In the genomic region with DNA sequence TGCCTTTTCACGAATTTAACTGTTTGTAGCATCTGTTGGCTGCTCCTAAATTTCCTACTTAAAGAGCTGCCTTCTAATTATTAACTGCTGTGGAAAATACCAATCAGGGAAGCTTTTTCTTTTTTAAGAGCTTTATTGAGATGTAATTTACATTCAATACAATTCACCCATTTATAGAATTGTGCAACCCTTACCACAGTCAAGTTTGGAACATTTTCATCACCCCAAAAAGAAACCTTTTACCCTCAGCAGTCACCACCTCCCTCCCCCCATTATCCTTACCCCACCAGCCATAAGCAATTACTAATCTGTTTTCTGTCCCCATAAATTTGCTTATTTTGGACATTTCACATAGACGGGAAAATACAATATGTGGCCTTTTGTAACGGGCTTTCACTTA, we compare ENCODE assay signal across 8 cellular contexts. TPM values are rescaled to one million over a fixed set of nuclear protein-coding genes. Genes with fewer than 3 reads are reported as not detected.
DNase-seq lines count a peak whose midpoint lies in the region; ATAC-seq and TF ChIP-seq lines count a peak whose summit lies in the region.

No MANE protein-coding gene starts in this region.

- H3K4me1 ChIP-seq in Peyer's patch: peaks cover 0 to 34% (median 4%) of the 10 kb centered on the region in 4 donors
- H3K4me1 ChIP-seq in esophagus (ENCODE audit: control insufficient read depth in 2 of 2, insufficient read depth in 2 of 2, low read length in 1 of 2): peaks cover 0 to 3% of the 10 kb centered on the region in 2 donors
- no peaks in the 10 kb centered on the region for H3K4me1 ChIP-seq in prostate gland (replicated peaks)

- H3K36me3 ChIP-seq in GM06990 (ENCODE audit: control insufficient read depth, insufficient read depth, low read length): no peaks in the 10 kb centered on the region
- peaks cover 0 to 6% (median 0%) of the 10 kb centered on the region in 3 donors for H3K36me3 ChIP-seq in Peyer's patch
- H3K36me3 ChIP-seq in esophagus (ENCODE audit: control insufficient read depth in 2 of 2, insufficient read depth in 2 of 2, low read length in 1 of 2): no peaks in the 10 kb centered on the region
- H3K36me3 ChIP-seq in prostate gland: no peaks in the 10 kb centered on the region

- no peaks in the 10 kb centered on the region for H3K9me3 ChIP-seq in Peyer's patch
- H3K9me3 ChIP-seq in esophagus (ENCODE audit: control insufficient read depth in 2 of 2, insufficient read depth in 1 of 2, low read depth in 1 of 2, low read length in 1 of 2): no peaks in the 10 kb centered on the region
- H3K9me3 ChIP-seq in prostate gland: no peaks in the 10 kb centered on the region

- H3K27me3 ChIP-seq in GM06990 (replicated peaks; ENCODE audit: control insufficient read depth, insufficient read depth, low read length) (no peaks in the 10 kb centered on the region), Peyer's patch (no peaks in the 10 kb centered on the region), esophagus (ENCODE audit: control insufficient read depth in 1 of 2, insufficient read depth in 2 of 2, low read length in 2 of 2) (no peaks in the 10 kb centered on the region), prostate gland (replicated peaks; ENCODE audit: insufficient read depth) (no peaks in the 10 kb centered on the region)

- no peak for TF ChIP-seq POLR2A in Peyer's patch (IDR thresholded peaks at IDR 0.05)
- no peak for TF ChIP-seq POLR2A in prostate gland (IDR thresholded peaks at IDR 0.05)

- no peak for ATAC-seq in omental fat pad (ENCODE audit: low FRiP score)

- DNase-seq in GM06990 (ENCODE audit: extremely low read depth, insufficient read length): no peak
- no peak for DNase-seq in Peyer's patch
- no peak for DNase-seq in prostate gland (ENCODE audit: low spot score)
- no peak for DNase-seq in DMS79 (lab: John Stamatoyannopoulos, UW)
- no peak for DNase-seq in head of caudate nucleus
- no peak for DNase-seq in middle frontal gyrus (ENCODE audit: extremely low spot score, low spot score)
- no peak for DNase-seq in omental fat pad (ENCODE audit: low spot score)

- TF ChIP-seq CTCF in GM06990 (IDR thresholded peaks at IDR 0.05; ENCODE audit: insufficient read depth, low read length, poor library complexity, severe bottlenecking) (no peak), Peyer's patch (IDR thresholded peaks at IDR 0.05) (no peak), prostate gland (IDR thresholded peaks at IDR 0.05) (no peak), omental fat pad (IDR thresholded peaks at IDR 0.05) (no peak)

- H3K27ac ChIP-seq in Peyer's patch: peak overlapping the region; percentile 92 to 98 (median 96)
- peak overlapping the region; percentile 98 to 100 for H3K27ac ChIP-seq in esophagus (ENCODE audit: low read depth in 2 of 2, low read length in 1 of 2)
- H3K27ac ChIP-seq in prostate gland: peak overlapping the region; percentile 98 to 99

- WGBS in esophagus, 2 donors: 15% methylated on average over 3 of the region's 3 CpGs
- WGBS in prostate gland: 8% methylated on average over 3 of the region's 3 CpGs

- intact Hi-C loops in prostate gland (cut with DNase I) (loop anchor here (2.0 to 10.0 kb wide), 3 partner anchors 69 to 632 kb away; a partner anchor contains a TSS), head of caudate nucleus (cut with DNase I) (loop anchor here (5.0 kb wide), 2 partner anchors 74 to 154 kb away; a partner anchor contains a TSS)

- H3K4me3 ChIP-seq in GM06990 (replicated peaks; ENCODE audit: low read depth, low read length) (peak overlapping the region; percentile 78), Peyer's patch (peak overlapping the region; percentile 59 to 72 (median 65)), esophagus (ENCODE audit: low read depth in 1 of 2, low read length in 2 of 2) (peak overlapping the region; percentile 72 to 95), prostate gland (peak overlapping the region; percentile 55 to 70)

RNA-seq across cellular contexts. Expression of a gene that starts 1.4 kb away (rescaled TPM):
- total RNA-seq in Peyer's patch (10 to 100 TPM; 42.2 to 60.2 (median 51.9) TPM), prostate gland (100 to 1,000 TPM in 1 of 2 donors, 10 to 100 TPM in 1; 49.9 to 136 TPM), omental fat pad (10 to 100 TPM; 42.3 to 70.5 (median 53.3) TPM)
- polyA plus RNA-seq in esophagus: 10 to 100 TPM in 1 of 2 donors, 1 to 10 TPM in 1; 7.1 to 10.5 TPM
